9 cellular contexts compared by ENCODE assay signal in genomic region chr9:127528407-127529251, GRCh38.
DNase-seq lines count a peak whose midpoint lies in the region; ATAC-seq and TF ChIP-seq lines count a peak whose summit lies in the region.
"Had no signal": no experiment of that assay in that cellular context is flagged by ENCODE, and none has a peak within 500 bp of the region (broad histone marks: within the 10 kb centered on the region; RNA-seq: fewer than 3 reads in every experiment).

No MANE protein-coding gene starts in this region.

- H3K9me3 Mint-ChIP-seq in CD14-positive monocyte, result peaks cover 19 to 29% (median 26%) of the 10 kb centered on the region in 7 donors
- peaks cover 20% of the 10 kb centered on the region for H3K9me3 Mint-ChIP-seq in activated T-helper 1 cell treated with anti-CD3 and anti-CD28 coated beads, Interleukin-12 subunit alpha, Interleukin-12 subunit beta, Interleukin-2, Interleukin-4 antibody, amounts not matched to agents 30 ng/mL and 10 ng/mL and 1 ng/mL, durations not matched to agents 14 hours and 24 hours and 36 hours

- TF ChIP-seq POLR2A in heart left ventricle (IDR thresholded peaks at IDR 0.05), result no peak

- H3K4me1 Mint-ChIP-seq in CD14-positive monocyte, result no peaks in the 10 kb centered on the region
- no peaks in the 10 kb centered on the region for H3K4me1 Mint-ChIP-seq in activated T-helper 1 cell treated with anti-CD3 and anti-CD28 coated beads, Interleukin-12 subunit alpha, Interleukin-12 subunit beta, Interleukin-2, Interleukin-4 antibody, amounts not matched to agents 30 ng/mL and 10 ng/mL and 1 ng/mL, durations not matched to agents 14 hours and 24 hours and 36 hours (ENCODE audit: low read depth)
- H3K4me1 Mint-ChIP-seq: B cell had no signal

- H3K27me3 Mint-ChIP-seq in CD14-positive monocyte (ENCODE audit: low read depth in 3 of 3), result peaks cover 0 to 3% (median 0%) of the 10 kb centered on the region in 3 donors
- H3K27me3 Mint-ChIP-seq in activated T-helper 1 cell treated with anti-CD3 and anti-CD28 coated beads, Interleukin-12 subunit alpha, Interleukin-12 subunit beta, Interleukin-2, Interleukin-4 antibody, amounts not matched to agents 30 ng/mL and 10 ng/mL and 1 ng/mL, durations not matched to agents 14 hours and 24 hours and 36 hours (ENCODE audit: insufficient read depth), result no peaks in the 10 kb centered on the region
- H3K27me3 Mint-ChIP-seq: B cell had no signal

- ATAC-seq in heart left ventricle (peak; percentile 25 to 58 (median 46)), psoas muscle (no peak)

- no peak overlapping the region for H3K4me3 ChIP-seq in heart left ventricle
- no peak overlapping the region for H3K4me3 ChIP-seq in psoas muscle

- H3K36me3 ChIP-seq in heart left ventricle (peaks cover 0 to 61% (median 25%) of the 10 kb centered on the region in 9 donors), psoas muscle (ENCODE audit: insufficient read depth in 1 of 2, low read depth in 1 of 2) (peaks cover 0 to 12% of the 10 kb centered on the region in 2 donors)

- H3K27ac ChIP-seq in RWPE1 (peak overlapping the region; percentile 85), heart left ventricle (peak overlapping the region; percentile 70 to 93 (median 82)), psoas muscle (peak overlapping the region; percentile 53)

- H3K27ac Mint-ChIP-seq in CD14-positive monocyte, result peak overlapping the region in 4 of 7 donors; percentile 19 to 63 (median 52)
- no peak overlapping the region for H3K27ac Mint-ChIP-seq in activated T-helper 1 cell treated with anti-CD3 and anti-CD28 coated beads, Interleukin-12 subunit alpha, Interleukin-12 subunit beta, Interleukin-2, Interleukin-4 antibody, amounts not matched to agents 30 ng/mL and 10 ng/mL and 1 ng/mL, durations not matched to agents 14 hours and 24 hours and 36 hours
- H3K27ac Mint-ChIP-seq: B cell had no signal

- H3K4me3 Mint-ChIP-seq in CD14-positive monocyte, result no peak overlapping the region
- no peak overlapping the region for H3K4me3 Mint-ChIP-seq in activated T-helper 1 cell treated with anti-CD3 and anti-CD28 coated beads, Interleukin-12 subunit alpha, Interleukin-12 subunit beta, Interleukin-2, Interleukin-4 antibody, amounts not matched to agents 30 ng/mL and 10 ng/mL and 1 ng/mL, durations not matched to agents 14 hours and 24 hours and 36 hours
- H3K4me3 Mint-ChIP-seq: B cell had no signal

- H3K9me3 ChIP-seq in heart left ventricle (peaks cover 0 to 10% (median 4%) of the 10 kb centered on the region in 12 donors), psoas muscle (peaks cover 5% of the 10 kb centered on the region)

- CTCF ChIA-PET in RWPE1 (lab: Yijun Ruan, JAX), result no interaction called here

- peaks cover 73 to 86% of the 10 kb centered on the region in 2 donors for H3K36me3 Mint-ChIP-seq in CD14-positive monocyte
- H3K36me3 Mint-ChIP-seq in activated T-helper 1 cell treated with anti-CD3 and anti-CD28 coated beads, Interleukin-12 subunit alpha, Interleukin-12 subunit beta, Interleukin-2, Interleukin-4 antibody, amounts not matched to agents 30 ng/mL and 10 ng/mL and 1 ng/mL, durations not matched to agents 14 hours and 24 hours and 36 hours (ENCODE audit: low read depth), result peaks cover 28% of the 10 kb centered on the region

- 21 to 41% (median 30%) methylated on average over 15 of the region's 15 CpGs for WGBS in heart left ventricle, 4 donors
- 44 to 53% (median 45%) methylated on average over 15 of the region's 15 CpGs for WGBS in psoas muscle, 3 donors

- H3K4me1 ChIP-seq in heart left ventricle, result peaks cover 3 to 69% (median 40%) of the 10 kb centered on the region in 12 donors
- H3K4me1 ChIP-seq in psoas muscle, result peaks cover 5% of the 10 kb centered on the region

- intact Hi-C loops in CD14-positive monocyte (cut with micrococcal nuclease) (loop anchor here in 1 of 2 donors (5.0 kb wide), 1 partner anchor 59 kb away; no protein-coding TSS in a partner anchor), heart left ventricle (cut with DNase I) (loop anchor here in 4 of 10 donors (2.0 to 5.0 kb wide), 2 partner anchors 39 to 40 kb away; a partner anchor contains a TSS), psoas muscle (cut with DNase I) (no loop called here)
- intact Hi-C loops in activated T-helper 1 cell treated with anti-CD3 and anti-CD28 coated beads, Interleukin-12 subunit alpha, Interleukin-12 subunit beta, Interleukin-2, Interleukin-4 antibody, amounts not matched to agents 30 ng/mL and 10 ng/mL and 1 ng/mL, durations not matched to agents 14 hours and 24 hours and 36 hours (cut with micrococcal nuclease), result no loop called here

- DNase-seq in CD14-positive monocyte (ENCODE audit: low spot score) (no peak), RWPE1 (ENCODE audit: low spot score) (no peak), heart left ventricle (peak in 2 of 5 donors; percentile 40 to 57), psoas muscle (no peak), HUDEP-2 (lab: John Stamatoyannopoulos, UW; ENCODE audit: unreplicated experiment in 76 of 76) (no peak), NCI-H1436 treated with DMSO at 0.1 percent for 48 hours (lab: John Stamatoyannopoulos, UW) (no peak), OCI-M1 (lab: John Stamatoyannopoulos, UW) (no peak)
- DNase-seq in activated T-helper 1 cell treated with anti-CD3 and anti-CD28 coated beads, Interleukin-12 subunit alpha, Interleukin-12 subunit beta, Interleukin-2, Interleukin-4 antibody, amounts not matched to agents 30 ng/mL and 10 ng/mL and 1 ng/mL, durations not matched to agents 14 hours and 24 hours and 36 hours (ENCODE audit: low spot score), result no peak

- TF ChIP-seq CTCF in CD14-positive monocyte (IDR thresholded peaks at IDR 0.05) (no peak), RWPE1 (conservative IDR thresholded peaks at IDR 0.05; ENCODE audit: low read depth) (no peak), heart left ventricle (IDR thresholded peaks at IDR 0.05) (no peak), psoas muscle (IDR thresholded peaks at IDR 0.05) (no peak)

- no peaks in the 10 kb centered on the region for H3K27me3 ChIP-seq in heart left ventricle
- H3K27me3 ChIP-seq in psoas muscle (ENCODE audit: insufficient read depth in 3 of 3, low read length in 2 of 3), result no peaks in the 10 kb centered on the region

- POLR2A ChIA-PET in RWPE1 (lab: Yijun Ruan, JAX; ENCODE audit: low non-redundant PET), result no interaction called here

Comparison
In these comparisons a context has a peak if more than half of its experiments do, and no peak if none do; other contexts are left out.
1. ATAC-seq: peak in heart left ventricle (4 of 4); none in psoas muscle (0 of 4).
2. Peak in every context shown above with its lines, with median percentiles within 50 percentile points of each other: H3K27ac ChIP-seq.